8 cellular contexts compared by ENCODE assay signal in genomic region chr1:113928129-113928949, GRCh38.
DNase-seq lines count a peak whose midpoint lies in the region; ATAC-seq lines count a peak whose summit lies in the region.

No MANE protein-coding gene starts in this region.

- H3K27ac Mint-ChIP-seq in activated naive CD8-positive, alpha-beta T cell treated with anti-CD3 and anti-CD28 coated beads, Interleukin-2, amount 50 U/mL, for 24 hours = peak overlapping the region; percentile 98
- H3K27ac Mint-ChIP-seq in stimulated activated memory B cell treated with anti-CD40 and anti-IgM and Interleukin-4, amounts not matched to agents 10 μg/mL and 1 μg/mL and 100 μg/mL, for 72 hours = peak overlapping the region; percentile 94

- H3K4me1 ChIP-seq in iPS-18a (ENCODE audit: control insufficient read depth, low read depth, low read length) = peaks cover 15% of the 10 kb centered on the region

- DNase-seq in DMS53 (lab: John Stamatoyannopoulos, UW) = peak; percentile 41
- DNase-seq in DMS53 treated with DMSO at 0.1 percent for 48 hours (lab: John Stamatoyannopoulos, UW; ENCODE audit: unreplicated experiment) = no peak
- DNase-seq in activated naive CD8-positive, alpha-beta T cell treated with anti-CD3 and anti-CD28 coated beads, Interleukin-2, amount 50 U/mL, for 24 hours = no peak
- DNase-seq in AG20443 (ENCODE audit: low spot score) = no peak

- no peaks in the 10 kb centered on the region for H3K9me3 Mint-ChIP-seq in activated naive CD8-positive, alpha-beta T cell treated with anti-CD3 and anti-CD28 coated beads, Interleukin-2, amount 50 U/mL, for 24 hours
- H3K9me3 Mint-ChIP-seq in stimulated activated memory B cell treated with anti-CD40 and anti-IgM and Interleukin-4, amounts not matched to agents 10 μg/mL and 1 μg/mL and 100 μg/mL, for 72 hours = no peaks in the 10 kb centered on the region

- peaks cover 44% of the 10 kb centered on the region for H3K4me1 Mint-ChIP-seq in activated naive CD8-positive, alpha-beta T cell treated with anti-CD3 and anti-CD28 coated beads, Interleukin-2, amount 50 U/mL, for 24 hours
- H3K4me1 Mint-ChIP-seq in stimulated activated memory B cell treated with anti-CD40 and anti-IgM and Interleukin-4, amounts not matched to agents 10 μg/mL and 1 μg/mL and 100 μg/mL, for 72 hours = peaks cover 45% of the 10 kb centered on the region

- H3K27me3 Mint-ChIP-seq in activated naive CD8-positive, alpha-beta T cell treated with anti-CD3 and anti-CD28 coated beads, Interleukin-2, amount 50 U/mL, for 24 hours = no peaks in the 10 kb centered on the region
- H3K27me3 Mint-ChIP-seq in stimulated activated memory B cell treated with anti-CD40 and anti-IgM and Interleukin-4, amounts not matched to agents 10 μg/mL and 1 μg/mL and 100 μg/mL, for 72 hours = no peaks in the 10 kb centered on the region

- peak overlapping the region; percentile 99 for H3K4me3 ChIP-seq in iPS-18a (ENCODE audit: low read length)

- peaks cover 6% of the 10 kb centered on the region for H3K36me3 Mint-ChIP-seq in activated naive CD8-positive, alpha-beta T cell treated with anti-CD3 and anti-CD28 coated beads, Interleukin-2, amount 50 U/mL, for 24 hours (ENCODE audit: low read depth)
- H3K36me3 Mint-ChIP-seq in stimulated activated memory B cell treated with anti-CD40 and anti-IgM and Interleukin-4, amounts not matched to agents 10 μg/mL and 1 μg/mL and 100 μg/mL, for 72 hours = peaks cover 6% of the 10 kb centered on the region

- peaks cover 10% of the 10 kb centered on the region for H3K27me3 ChIP-seq in iPS-18a (ENCODE audit: control insufficient read depth, insufficient read depth, low read length)

- peak overlapping the region; percentile 70 for H3K9ac ChIP-seq in iPS-18a (ENCODE audit: low read length)

- peak overlapping the region; percentile 96 for H3K4me3 Mint-ChIP-seq in activated naive CD8-positive, alpha-beta T cell treated with anti-CD3 and anti-CD28 coated beads, Interleukin-2, amount 50 U/mL, for 24 hours
- peak overlapping the region; percentile 96 for H3K4me3 Mint-ChIP-seq in stimulated activated memory B cell treated with anti-CD40 and anti-IgM and Interleukin-4, amounts not matched to agents 10 μg/mL and 1 μg/mL and 100 μg/mL, for 72 hours

- H3K9me3 ChIP-seq in iPS-18a (ENCODE audit: control insufficient read depth, low read depth, low read length) = no peaks in the 10 kb centered on the region

- ATAC-seq in HG03565 (IDR thresholded peaks at IDR 0.05; ENCODE audit: unreplicated experiment) (peak; percentile 28), HG03439 (IDR thresholded peaks at IDR 0.05; ENCODE audit: unreplicated experiment) (no peak)
- peak; percentile 18 for ATAC-seq in activated naive CD8-positive, alpha-beta T cell treated with anti-CD3 and anti-CD28 coated beads, Interleukin-2, amount 50 U/mL, for 24 hours
- ATAC-seq in stimulated activated memory B cell treated with anti-CD40 and anti-IgM and Interleukin-4, amounts not matched to agents 10 μg/mL and 1 μg/mL and 100 μg/mL, for 72 hours = peak; percentile 32

- H3K36me3 ChIP-seq in iPS-18a (ENCODE audit: control insufficient read depth, low read depth, low read length) = no peaks in the 10 kb centered on the region

- H3K27ac ChIP-seq in iPS-18a (ENCODE audit: low read length) = no peak overlapping the region
